In the genomic region with DNA sequence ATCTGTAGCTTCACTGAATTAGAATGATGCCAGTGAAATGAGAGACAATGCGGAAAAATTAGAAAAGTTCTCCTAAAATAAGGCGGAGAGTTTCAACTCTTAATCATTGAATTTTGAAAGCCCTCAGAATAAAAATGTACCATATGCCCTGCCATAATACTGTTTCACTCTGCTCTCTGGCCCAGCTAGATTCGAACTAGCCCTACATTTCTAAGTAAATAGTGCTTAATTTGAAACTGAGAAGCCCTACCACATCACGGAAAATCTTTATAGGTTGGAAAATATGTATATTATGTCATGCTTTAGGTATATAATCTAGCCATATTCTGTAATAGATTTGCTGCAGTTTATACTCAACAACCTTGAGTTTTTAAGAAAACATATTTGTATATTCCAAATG, we compare ENCODE assay signal across 15 cellular contexts.
DNase-seq lines count a peak whose midpoint lies in the region; TF ChIP-seq lines count a peak whose summit lies in the region.
"Had no signal": no experiment of that assay in that cellular context is flagged by ENCODE, and none has a peak within 500 bp of the region (broad histone marks: within the 10 kb centered on the region; RNA-seq: fewer than 3 reads in every experiment).

No MANE protein-coding gene starts in this region.

- no peaks in the 10 kb centered on the region for H3K27me3 ChIP-seq in ACC112 (ENCODE audit: insufficient read depth, low read length)
- no peaks in the 10 kb centered on the region for H3K27me3 ChIP-seq in CD4-positive, alpha-beta memory T cell (ENCODE audit: insufficient read depth, low read length)
- peaks cover 62% of the 10 kb centered on the region for H3K27me3 ChIP-seq in left ventricle myocardium inferior (ENCODE audit: low read depth)
- peaks cover 0 to 5% (median 0%) of the 10 kb centered on the region in 4 donors for H3K27me3 ChIP-seq in esophagus muscularis mucosa
- H3K27me3 ChIP-seq: sigmoid colon, suprapubic skin had no signal

- H3K9me3 Mint-ChIP-seq in CD4-positive, alpha-beta memory T cell, result peaks cover 0 to 3% (median 0%) of the 10 kb centered on the region in 8 donors
- no peaks in the 10 kb centered on the region for H3K9me3 Mint-ChIP-seq in activated T-helper 2 cell treated with anti-CD3 and anti-CD28 coated beads, Interferon-gamma antibody, Interleukin-2, Interleukin-4, amounts not matched to agents 10 μg/mL and 5 μg/mL and 100 μg/mL, durations not matched to agents 14 hours and 24 hours and 36 hours
- no peaks in the 10 kb centered on the region for H3K9me3 Mint-ChIP-seq in mesothelial cell of epicardium
- H3K9me3 Mint-ChIP-seq: IgD-negative memory B cell had no signal

- H3K27ac Mint-ChIP-seq in CD4-positive, alpha-beta memory T cell, result peak overlapping the region in 4 of 7 donors; percentile 31 to 58 (median 48)
- peak overlapping the region; percentile 98 for H3K27ac Mint-ChIP-seq in activated T-helper 2 cell treated with anti-CD3 and anti-CD28 coated beads, Interferon-gamma antibody, Interleukin-2, Interleukin-4, amounts not matched to agents 10 μg/mL and 5 μg/mL and 100 μg/mL, durations not matched to agents 14 hours and 24 hours and 36 hours
- peak overlapping the region; percentile 52 for H3K27ac Mint-ChIP-seq in mesothelial cell of epicardium
- H3K27ac Mint-ChIP-seq: IgD-negative memory B cell had no signal

- no peak overlapping the region for H2AFZ ChIP-seq in ACC112 (ENCODE audit: low read length, unreplicated experiment)

- no peak for TF ChIP-seq EP300 in esophagus muscularis mucosa (IDR thresholded peaks at IDR 0.05)

- H3K36me3 ChIP-seq in ACC112 (ENCODE audit: insufficient read depth, low read length) (no peaks in the 10 kb centered on the region), left ventricle myocardium inferior (no peaks in the 10 kb centered on the region), esophagus muscularis mucosa (no peaks in the 10 kb centered on the region)
- no peaks in the 10 kb centered on the region for H3K36me3 ChIP-seq in CD4-positive, alpha-beta memory T cell (ENCODE audit: insufficient read depth, low read length)
- H3K36me3 ChIP-seq: BE2C, sigmoid colon, suprapubic skin had no signal

- peak overlapping the region in 1 of 8 donors; percentile 8 for H3K4me3 Mint-ChIP-seq in CD4-positive, alpha-beta memory T cell
- H3K4me3 Mint-ChIP-seq in activated T-helper 2 cell treated with anti-CD3 and anti-CD28 coated beads, Interferon-gamma antibody, Interleukin-2, Interleukin-4, amounts not matched to agents 10 μg/mL and 5 μg/mL and 100 μg/mL, durations not matched to agents 14 hours and 24 hours and 36 hours (ENCODE audit: low read depth), result peak overlapping the region; percentile 49
- H3K4me3 Mint-ChIP-seq in mesothelial cell of epicardium, result no peak overlapping the region
- H3K4me3 Mint-ChIP-seq: IgD-negative memory B cell had no signal

- WGBS in esophagus muscularis mucosa, result 86% methylated on average over 4 of the region's 4 CpGs

- H3K4me1 ChIP-seq in ACC112 (ENCODE audit: control insufficient read depth, insufficient read depth, low read length, unreplicated experiment), result peaks cover 14% of the 10 kb centered on the region
- H3K4me1 ChIP-seq in CD4-positive, alpha-beta memory T cell (ENCODE audit: insufficient read depth, low read length), result peaks cover 20% of the 10 kb centered on the region
- H3K4me1 ChIP-seq in left ventricle myocardium inferior, result no peaks in the 10 kb centered on the region
- no peaks in the 10 kb centered on the region for H3K4me1 ChIP-seq in esophagus muscularis mucosa
- H3K4me1 ChIP-seq: BE2C, sigmoid colon had no signal

- no peak for DNase-seq in CD4-positive, alpha-beta memory T cell
- no peak for DNase-seq in activated T-helper 2 cell treated with anti-CD3 and anti-CD28 coated beads, Interferon-gamma antibody, Interleukin-2, Interleukin-4, amounts not matched to agents 10 μg/mL and 5 μg/mL and 100 μg/mL, durations not matched to agents 14 hours and 24 hours and 36 hours (ENCODE audit: low spot score)
- DNase-seq in mesothelial cell of epicardium (ENCODE audit: low spot score in 2 of 2, unreplicated experiment in 2 of 2) (no peak), left ventricle myocardium inferior (no peak), esophagus muscularis mucosa (ENCODE audit: extremely low spot score) (no peak), GM10266 (ENCODE audit: extremely low spot score) (no peak)
- DNase-seq: BE2C, dorsolateral prefrontal cortex, NCI-H1694, occipital lobe, sigmoid colon had no signal

- H3K79me2 ChIP-seq in ACC112 (ENCODE audit: control insufficient read depth, insufficient read depth, low read length, unreplicated experiment), result no peaks in the 10 kb centered on the region

- H3K9me3 ChIP-seq in CD4-positive, alpha-beta memory T cell (ENCODE audit: control insufficient read depth in 1 of 2, low read length in 2 of 2), result no peaks in the 10 kb centered on the region
- H3K9me3 ChIP-seq in left ventricle myocardium inferior (replicated peaks), result no peaks in the 10 kb centered on the region
- no peaks in the 10 kb centered on the region for H3K9me3 ChIP-seq in esophagus muscularis mucosa
- H3K9me3 ChIP-seq: BE2C, sigmoid colon, suprapubic skin had no signal

- TF ChIP-seq CTCF in mesothelial cell of epicardium (IDR thresholded peaks at IDR 0.05; ENCODE audit: unreplicated experiment) (no peak), left ventricle myocardium inferior (IDR thresholded peaks at IDR 0.05; ENCODE audit: borderline replicate concordance) (no peak), esophagus muscularis mucosa (IDR thresholded peaks at IDR 0.05) (no peak), GM10266 (IDR thresholded peaks at IDR 0.05; ENCODE audit: control insufficient read depth, insufficient read depth, low read depth, missing control alignments) (no peak)

- H3K27me3 Mint-ChIP-seq in CD4-positive, alpha-beta memory T cell, result peaks cover 0 to 2% of the 10 kb centered on the region in 2 donors
- H3K27me3 Mint-ChIP-seq in activated T-helper 2 cell treated with anti-CD3 and anti-CD28 coated beads, Interferon-gamma antibody, Interleukin-2, Interleukin-4, amounts not matched to agents 10 μg/mL and 5 μg/mL and 100 μg/mL, durations not matched to agents 14 hours and 24 hours and 36 hours (ENCODE audit: low read depth), result no peaks in the 10 kb centered on the region
- no peaks in the 10 kb centered on the region for H3K27me3 Mint-ChIP-seq in mesothelial cell of epicardium (ENCODE audit: low read depth)

- no peaks in the 10 kb centered on the region for H3K36me3 Mint-ChIP-seq in CD4-positive, alpha-beta memory T cell
- peaks cover 14% of the 10 kb centered on the region for H3K36me3 Mint-ChIP-seq in activated T-helper 2 cell treated with anti-CD3 and anti-CD28 coated beads, Interferon-gamma antibody, Interleukin-2, Interleukin-4, amounts not matched to agents 10 μg/mL and 5 μg/mL and 100 μg/mL, durations not matched to agents 14 hours and 24 hours and 36 hours (ENCODE audit: low read depth)
- no peaks in the 10 kb centered on the region for H3K36me3 Mint-ChIP-seq in mesothelial cell of epicardium

- TF ChIP-seq POLR2A in esophagus muscularis mucosa (IDR thresholded peaks at IDR 0.05; ENCODE audit: low read depth), result no peak

- H3K27ac ChIP-seq in ACC112 (ENCODE audit: low read depth, low read length), result peak overlapping the region; percentile 68
- H3K27ac ChIP-seq in CD4-positive, alpha-beta memory T cell (ENCODE audit: low read depth, low read length), result no peak overlapping the region
- H3K27ac ChIP-seq in left ventricle myocardium inferior (replicated peaks), result no peak overlapping the region
- H3K27ac ChIP-seq in esophagus muscularis mucosa (replicated peaks in 1 of 4), result no peak overlapping the region
- H3K27ac ChIP-seq: dorsolateral prefrontal cortex, HL-60, sigmoid colon, suprapubic skin had no signal

- peaks cover 12 to 18% (median 17%) of the 10 kb centered on the region in 4 donors for H3K4me1 Mint-ChIP-seq in CD4-positive, alpha-beta memory T cell
- peaks cover 73% of the 10 kb centered on the region for H3K4me1 Mint-ChIP-seq in activated T-helper 2 cell treated with anti-CD3 and anti-CD28 coated beads, Interferon-gamma antibody, Interleukin-2, Interleukin-4, amounts not matched to agents 10 μg/mL and 5 μg/mL and 100 μg/mL, durations not matched to agents 14 hours and 24 hours and 36 hours (ENCODE audit: low read depth)
- H3K4me1 Mint-ChIP-seq in mesothelial cell of epicardium, result peaks cover 29% of the 10 kb centered on the region
- H3K4me1 Mint-ChIP-seq: IgD-negative memory B cell had no signal

- intact Hi-C loops in CD4-positive, alpha-beta memory T cell (cut with micrococcal nuclease), result no loop called here
- intact Hi-C loops in activated T-helper 2 cell treated with anti-CD3 and anti-CD28 coated beads, Interferon-gamma antibody, Interleukin-2, Interleukin-4, amounts not matched to agents 10 μg/mL and 5 μg/mL and 100 μg/mL, durations not matched to agents 14 hours and 24 hours and 36 hours (cut with micrococcal nuclease), result loop anchor here (1.0 to 5.0 kb wide), 6 partner anchors 8 to 54 kb away; no protein-coding TSS in a partner anchor
- intact Hi-C loops in left ventricle myocardium inferior (cut with micrococcal nuclease), result no loop called here
- intact Hi-C loops in esophagus muscularis mucosa (cut with DNase I), result no loop called here

- POLR2A ChIA-PET in CD4-positive, alpha-beta memory T cell (lab: Charles Lee; ENCODE audit: partially characterized antibody), result no interaction called here

- no peak overlapping the region for H3K4me3 ChIP-seq in ACC112 (ENCODE audit: low read depth, low read length)
- no peak overlapping the region for H3K4me3 ChIP-seq in CD4-positive, alpha-beta memory T cell (ENCODE audit: low read length in 2 of 2)
- H3K4me3 ChIP-seq in left ventricle myocardium inferior, result no peak overlapping the region
- no peak overlapping the region for H3K4me3 ChIP-seq in esophagus muscularis mucosa
- H3K4me3 ChIP-seq: dorsolateral prefrontal cortex, sigmoid colon, suprapubic skin had no signal

- CTCF ChIA-PET in CD4-positive, alpha-beta memory T cell (lab: Charles Lee; ENCODE audit: partially characterized antibody), result no interaction called here

Comparison
In these comparisons a context has a peak if more than half of its experiments do, and no peak if none do; other contexts are left out.
1. H3K27ac Mint-ChIP-seq: peak in every context shown above with its lines; median percentile 98 in activated T-helper 2 cell treated with anti-CD3 and anti-CD28 coated beads, Interferon-gamma antibody, Interleukin-2, Interleukin-4, amounts not matched to agents 10 μg/mL and 5 μg/mL and 100 μg/mL, durations not matched to agents 14 hours and 24 hours and 36 hours; 52 in mesothelial cell of epicardium; 48 in CD4-positive, alpha-beta memory T cell.